In genomic region chr6:41791984-41792383, GRCh38 we compare ENCODE assay signal across 1 cellular context.
TF ChIP-seq lines count a peak whose summit lies in the region.

No MANE protein-coding gene starts in this region.

TF ChIP-seq in WTC11, 78 proteins besides CTCF, POLR2A, EP300 and RAD21 (continued from another document):
- TF ChIP-seq E2F1 (CRISPR knock-in tag; IDR thresholded peaks at IDR 0.05), result no peak
- no peak for TF ChIP-seq NFATC4 (CRISPR knock-in tag; IDR thresholded peaks at IDR 0.05)
- TF ChIP-seq CBFB (CRISPR knock-in tag; IDR thresholded peaks at IDR 0.05; ENCODE audit: low read depth), result no peak
- no peak for TF ChIP-seq ATF1 (CRISPR knock-in tag; IDR thresholded peaks at IDR 0.05)
- TF ChIP-seq ZNF317 (CRISPR knock-in tag; IDR thresholded peaks at IDR 0.05; ENCODE audit: borderline replicate concordance, low read depth), result no peak
- no peak for TF ChIP-seq ERG (CRISPR knock-in tag; IDR thresholded peaks at IDR 0.05)
- no peak for TF ChIP-seq MLX (CRISPR knock-in tag; IDR thresholded peaks at IDR 0.05)
- no peak for TF ChIP-seq TCF7 (CRISPR knock-in tag; IDR thresholded peaks at IDR 0.05; ENCODE audit: low read depth)
